In genomic region chr16:55376567-55377167, GRCh38 we compare ENCODE assay signal across 1 cellular context.
TF ChIP-seq lines count a peak whose summit lies in the region.

No MANE protein-coding gene starts in this region.

TF ChIP-seq in K562, 482 proteins besides CTCF, POLR2A, EP300 and RAD21 (continued from another document and continues in another):
- TF ChIP-seq ZNF407 (IDR thresholded peaks at IDR 0.05; ENCODE audit: low read depth) (no peak), SMAD4 (CRISPR knock-in tag; conservative IDR thresholded peaks at IDR 0.05) (0 out of 2 replicates have a peak, but pooled peaks have one; percentile 63), ESRRB (CRISPR knock-in tag; IDR thresholded peaks at IDR 0.05; ENCODE audit: borderline replicate concordance) (no peak), ZBTB40 (IDR thresholded peaks at IDR 0.05) (no peak), ZBTB40 (CRISPR knock-in tag; IDR thresholded peaks at IDR 0.05) (no peak), FIP1L1 (IDR thresholded peaks at IDR 0.05; ENCODE audit: low read depth, low read length, poor library complexity, severe bottlenecking) (no peak), HDAC8 (tag; IDR thresholded peaks at IDR 0.05) (peak; percentile 83; the same call in 1 of the 2 replicates), USF2 (CRISPR knock-in tag; IDR thresholded peaks at IDR 0.05) (0 out of 2 replicates have a peak, but pooled peaks have one; percentile 14), ZNF707 (CRISPR knock-in tag; conservative IDR thresholded peaks at IDR 0.05) (no peak), GTF2F1 (IDR thresholded peaks at IDR 0.05; ENCODE audit: low read depth, low read length) (no peak), ZNF583 (CRISPR knock-in tag; IDR thresholded peaks at IDR 0.05) (peak; percentile 71; the same call in 1 of the 2 replicates), NR2C1 (IDR thresholded peaks at IDR 0.05) (no peak; the same call in 1 of the 2 replicates), NR2C1 (tag; IDR thresholded peaks at IDR 0.05) (peak; percentile 62), TBL1XR1 (IDR thresholded peaks at IDR 0.05; ENCODE audit: low read length in 2 of 2) (no peak), ZNF395 (CRISPR knock-in tag; IDR thresholded peaks at IDR 0.05) (peak; percentile 33; the same call in 1 of the 2 replicates), JUND (IDR thresholded peaks at IDR 0.05; ENCODE audit: borderline replicate concordance, low read depth, low read length) (peak; percentile 40; the same call in 1 of the 2 replicates), JUND (tag; IDR thresholded peaks at IDR 0.05; ENCODE audit: borderline replicate concordance, low read depth, low read length) (no peak), CTBP1 (IDR thresholded peaks at IDR 0.05; ENCODE audit: borderline replicate concordance) (no peak), ZNF175 (CRISPR knock-in tag; IDR thresholded peaks at IDR 0.05; ENCODE audit: low read depth) (peak; percentile 97), MECOM (CRISPR knock-in tag; IDR thresholded peaks at IDR 0.05) (0 out of 2 replicates have a peak, but pooled peaks have one; percentile 8), ATF4 (CRISPR knock-in tag; IDR thresholded peaks at IDR 0.05) (peak; percentile 63; the same call in 1 of the 2 replicates), RUNX1 (IDR thresholded peaks at IDR 0.05; ENCODE audit: low read depth) (no peak), CXXC5 (CRISPR knock-in tag; IDR thresholded peaks at IDR 0.05) (peak; percentile 64), NFIX (CRISPR knock-in tag; IDR thresholded peaks at IDR 0.05; ENCODE audit: low read depth) (no peak), BRD9 (IDR thresholded peaks at IDR 0.05; ENCODE audit: low read depth, partially characterized antibody) (no peak), ZNF778 (CRISPR knock-in tag; IDR thresholded peaks at IDR 0.05) (no peak), ZNF518B (CRISPR knock-in tag; IDR thresholded peaks at IDR 0.05) (no peak), SNIP1 (IDR thresholded peaks at IDR 0.05; ENCODE audit: low read depth) (no peak), DIDO1 (tag; IDR thresholded peaks at IDR 0.05; ENCODE audit: low read depth) (no peak), ZFP30 (CRISPR knock-in tag; IDR thresholded peaks at IDR 0.05; ENCODE audit: borderline replicate concordance) (no peak), ATF3 (IDR thresholded peaks at IDR 0.05) (peak; percentile 83), ATF3 (CRISPR knock-in tag; conservative IDR thresholded peaks at IDR 0.05) (no peak), ZNF696 (CRISPR knock-in tag; conservative IDR thresholded peaks at IDR 0.05) (no peak), MCM7 (IDR thresholded peaks at IDR 0.05) (no peak)
